In genomic region chr13:78993792-78994191, GRCh38 we compare ENCODE assay signal across 1 cellular context.
TF ChIP-seq lines count a peak whose summit lies in the region.

No MANE protein-coding gene starts in this region.

TF ChIP-seq in GM12878, 131 proteins besides CTCF, POLR2A, EP300 and RAD21 (continued from another document):
- TF ChIP-seq E2F8 (IDR thresholded peaks at IDR 0.05; ENCODE audit: low read depth, partially characterized antibody) (no peak), DPF2 (IDR thresholded peaks at IDR 0.05) (peak; percentile 81), BHLHE40 (IDR thresholded peaks at IDR 0.05; ENCODE audit: borderline replicate concordance in 1 of 2, low read depth in 2 of 2, low read length in 1 of 2) (peak; percentile 42 to 51; a peak in 2 of 4 replicates), MYB (IDR thresholded peaks at IDR 0.05; ENCODE audit: borderline replicate concordance, low read depth, low read length) (no peak), NBN (IDR thresholded peaks at IDR 0.05) (peak; percentile 85), RBBP5 (conservative IDR thresholded peaks at IDR 0.05) (no peak), SP1 (IDR thresholded peaks at IDR 0.05; ENCODE audit: low read depth, low read length) (no peak)
